In the genomic region with DNA sequence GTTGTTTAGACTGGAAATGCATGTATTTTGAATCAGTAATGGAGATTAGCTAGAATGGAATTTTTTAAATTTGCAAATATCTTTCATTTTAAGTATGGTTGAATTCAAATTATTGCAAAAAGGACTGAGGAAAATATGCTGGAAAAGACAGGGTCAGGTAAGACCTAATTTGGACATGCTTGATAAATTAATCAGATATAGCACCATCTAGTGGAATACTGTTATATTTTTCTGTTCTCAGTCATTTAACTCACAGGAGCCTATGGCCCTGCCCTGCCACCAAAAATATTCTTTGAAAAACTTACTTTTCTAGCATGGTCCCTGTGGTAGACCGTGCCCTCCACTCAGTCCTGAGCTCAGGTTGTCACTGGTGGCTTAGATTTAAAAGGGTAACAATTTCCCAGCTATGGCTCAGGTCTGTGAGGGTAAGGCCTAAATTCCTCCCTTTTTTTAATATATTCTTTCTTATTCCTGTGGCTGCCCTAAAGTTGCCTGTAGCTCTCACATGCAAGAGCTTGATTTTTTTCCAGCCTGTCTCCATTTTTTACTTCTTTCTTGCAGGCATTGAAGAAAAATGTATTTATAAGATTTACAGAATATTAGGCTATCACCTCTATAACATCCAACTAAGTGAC, we compare ENCODE assay signal across 8 cellular contexts. TPM values are rescaled to one million over a fixed set of nuclear protein-coding genes. Genes with fewer than 3 reads are reported as not detected.
DNase-seq lines count a peak whose midpoint lies in the region; ATAC-seq, FAIRE-seq and TF ChIP-seq lines count a peak whose summit lies in the region.

No MANE protein-coding gene starts in this region.

- H3K4me3 Mint-ChIP-seq in MCF 10A (ENCODE audit: unreplicated experiment) (no peak overlapping the region), type B pancreatic cell (no peak overlapping the region)

- ATAC-seq in HG03558 (IDR thresholded peaks at IDR 0.05; ENCODE audit: extremely low read depth, unreplicated experiment), result peak; percentile 75

- H3K4me1 Mint-ChIP-seq in MCF 10A (ENCODE audit: insufficient read depth, unreplicated experiment) (no peaks in the 10 kb centered on the region), type B pancreatic cell (ENCODE audit: unreplicated experiment) (no peaks in the 10 kb centered on the region)

- CTCF ChIA-PET in MCF 10A (lab: Yijun Ruan, JAX), result interaction anchor here (0.6 to 5.1 kb wide), 43 partner anchors 10 to 681 kb away, joined by 3 to 112 read pairs (median 4); a partner anchor contains a TSS

- intact Hi-C loops in MCF 10A (cut with micrococcal nuclease), result loop anchor here (1.0 to 10.0 kb wide), 3 partner anchors 66 to 294 kb away; a partner anchor contains a TSS

- H3K27me3 Mint-ChIP-seq in MCF 10A (ENCODE audit: insufficient read depth, unreplicated experiment) (no peaks in the 10 kb centered on the region), type B pancreatic cell (no peaks in the 10 kb centered on the region)

- BruUV-seq in MCF 10A (replicated peaks; lab: Mats Ljungman, UMichigan), result no TSS peak

- TF ChIP-seq CTCF in D721Med (IDR thresholded peaks at IDR 0.05; ENCODE audit: insufficient read depth, missing control alignments) (peak; percentile 57), MCF 10A (IDR thresholded peaks at IDR 0.05; ENCODE audit: unreplicated experiment) (peak; percentile 38), type B pancreatic cell (conservative IDR thresholded peaks at IDR 0.05) (peak; percentile 83)

- H3K9me3 Mint-ChIP-seq in MCF 10A (ENCODE audit: unreplicated experiment) (peaks cover 8% of the 10 kb centered on the region), type B pancreatic cell (peaks cover 10% of the 10 kb centered on the region)

- POLR2A ChIA-PET in MCF 10A (lab: Yijun Ruan, JAX), result interaction anchor here (1.5 to 2.2 kb wide), 2 partner anchors 66 to 117 kb away, joined by 5 to 10 read pairs; a partner anchor contains a TSS

- no peak for DNase-seq in D721Med (ENCODE audit: insufficient read length, low spot score)
- DNase-seq in GM19239 (ENCODE audit: insufficient read length, low spot score), result peak; percentile 32
- DNase-seq in NCI-H774 (lab: John Stamatoyannopoulos, UW), result peak; percentile 31
- peak; percentile 42 for DNase-seq in MCF 10A (ENCODE audit: unreplicated experiment)
- peak; percentile 44 for DNase-seq in kidney glomerular epithelial cell (lab: John Stamatoyannopoulos, UW)
- no peak for DNase-seq in type B pancreatic cell (ENCODE audit: extremely low spot score, unreplicated experiment)
- DNase-seq in islet precursor cell, result no peak

- H3K36me3 Mint-ChIP-seq in MCF 10A (ENCODE audit: insufficient read depth, unreplicated experiment) (no peaks in the 10 kb centered on the region), type B pancreatic cell (no peaks in the 10 kb centered on the region)

- H3K27ac Mint-ChIP-seq in MCF 10A (ENCODE audit: low read depth, unreplicated experiment) (no peak overlapping the region), type B pancreatic cell (no peak overlapping the region)

- FAIRE-seq in D721Med (lab: Jason Lieb, UNC) (peak; percentile 29), GM19239 (lab: Jason Lieb, UNC) (peak; percentile 81)

RNA-seq across cellular contexts. Expression of a gene that starts 25.3 kb away (rescaled TPM):
- total RNA-seq in MCF 10A (2022), result 15.3 and 15.5 TPM in 2 replicates
- total RNA-seq in type B pancreatic cell (ENCODE audit: low replicate concordance), result 19.0 and 26.2 TPM in 2 replicates

Comparison
In these comparisons a context has a peak if more than half of its experiments do, and no peak if none do; other contexts are left out.
1. DNase-seq: peak in GM19239 (single experiment), NCI-H774 (single experiment), MCF 10A (single experiment) and kidney glomerular epithelial cell (single experiment); none in D721Med (single experiment), type B pancreatic cell (single experiment) and islet precursor cell (single experiment).
2. Peak in every context shown above with its lines, with median percentiles within 50 percentile points of each other: CTCF ChIP-seq.